Comparison of ENCODE assay signal across 35 cellular contexts in genomic region chr15:48667701-48668100, GRCh38. TPM values are rescaled to one million over a fixed set of nuclear protein-coding genes. Genes with fewer than 3 reads are reported as not detected.
DNase-seq lines count a peak whose midpoint lies in the region; ATAC-seq, FAIRE-seq and TF ChIP-seq lines count a peak whose summit lies in the region.
"Had no signal": no experiment of that assay in that cellular context is flagged by ENCODE, and none has a peak within 500 bp of the region (broad histone marks: within the 10 kb centered on the region; RNA-seq: fewer than 3 reads in every experiment).

No MANE protein-coding gene starts in this region.

- H3K36me3 Mint-ChIP-seq in astrocyte (ENCODE audit: low read depth, unreplicated experiment): peaks cover 2% of the 10 kb centered on the region
- H3K36me3 Mint-ChIP-seq in activated T-helper 2 cell treated with anti-CD3 and anti-CD28 coated beads, Interferon-gamma antibody, Interleukin-2, Interleukin-4, amounts not matched to agents 10 μg/mL and 5 μg/mL and 100 μg/mL, durations not matched to agents 14 hours and 24 hours and 36 hours (ENCODE audit: low read depth): no peaks in the 10 kb centered on the region
- no peaks in the 10 kb centered on the region for H3K36me3 Mint-ChIP-seq in stimulated activated naive B cell treated with anti-CD40 and anti-IgM and Interleukin-4, amounts not matched to agents 10 μg/mL and 1 μg/mL and 100 μg/mL, for 72 hours

- intact Hi-C loops in left ventricle myocardium inferior (cut with micrococcal nuclease) (no loop called here), left cardiac atrium (cut with DNase I) (no loop called here), upper lobe of right lung (cut with DNase I) (no loop called here)
- intact Hi-C loops in activated T-helper 2 cell treated with anti-CD3 and anti-CD28 coated beads, Interferon-gamma antibody, Interleukin-2, Interleukin-4, amounts not matched to agents 10 μg/mL and 5 μg/mL and 100 μg/mL, durations not matched to agents 14 hours and 24 hours and 36 hours (cut with micrococcal nuclease): no loop called here

- peak overlapping the region; percentile 53 for H3K27ac ChIP-seq in left ventricle myocardium inferior (replicated peaks)
- H3K27ac ChIP-seq in astrocyte (ENCODE audit: low read depth, low read length): peak overlapping the region; percentile 80
- H3K27ac ChIP-seq in upper lobe of right lung: no peak overlapping the region
- H3K27ac ChIP-seq: BLaER1, dorsolateral prefrontal cortex, gastrocnemius medialis, hepatocyte, HL-60, lower lobe of right lung, right lobe of liver, RWPE1, WERI-Rb-1 had no signal

- ATAC-seq in left cardiac atrium (no peak), upper lobe of right lung (no peak)
- ATAC-seq in stimulated activated naive B cell treated with anti-CD40 and anti-IgM and Interleukin-4, amounts not matched to agents 10 μg/mL and 1 μg/mL and 100 μg/mL, for 72 hours (replicated peaks): no peak
- ATAC-seq: gastrocnemius medialis; lower lobe of right lung; mucosa of descending colon; right lobe of liver; stimulated activated naive CD8-positive, alpha-beta T cell treated with anti-CD3 and anti-CD28 coated beads, Interleukin-15, amount 100 ng/mL, for 72 hours had no signal

- H3K9me3 ChIP-seq in left ventricle myocardium inferior (replicated peaks) (no peaks in the 10 kb centered on the region), astrocyte (ENCODE audit: insufficient read depth, low read depth, low read length) (no peaks in the 10 kb centered on the region), upper lobe of right lung (no peaks in the 10 kb centered on the region)
- H3K9me3 ChIP-seq: BLaER1, gastrocnemius medialis, HAP-1, lower lobe of right lung, mucosa of descending colon, right lobe of liver had no signal

- H3K27me3 Mint-ChIP-seq in astrocyte (ENCODE audit: low read depth, unreplicated experiment): no peaks in the 10 kb centered on the region
- no peaks in the 10 kb centered on the region for H3K27me3 Mint-ChIP-seq in activated T-helper 2 cell treated with anti-CD3 and anti-CD28 coated beads, Interferon-gamma antibody, Interleukin-2, Interleukin-4, amounts not matched to agents 10 μg/mL and 5 μg/mL and 100 μg/mL, durations not matched to agents 14 hours and 24 hours and 36 hours (ENCODE audit: low read depth)
- peaks cover 0 to 5% of the 10 kb centered on the region in 2 donors for H3K27me3 Mint-ChIP-seq in stimulated activated naive B cell treated with anti-CD40 and anti-IgM and Interleukin-4, amounts not matched to agents 10 μg/mL and 1 μg/mL and 100 μg/mL, for 72 hours

- no peak for DNase-seq in left ventricle myocardium inferior
- no peak for DNase-seq in left cardiac atrium
- DNase-seq in astrocyte (ENCODE audit: low read depth): peak; percentile 66
- peak; percentile 56 for DNase-seq in fibroblast of pulmonary artery (ENCODE audit: low read depth)
- DNase-seq in RCC 7860 (ENCODE audit: low spot score): no peak
- no peak for DNase-seq in activated T-helper 2 cell treated with anti-CD3 and anti-CD28 coated beads, Interferon-gamma antibody, Interleukin-2, Interleukin-4, amounts not matched to agents 10 μg/mL and 5 μg/mL and 100 μg/mL, durations not matched to agents 14 hours and 24 hours and 36 hours (ENCODE audit: low spot score)
- no peak for DNase-seq in upper lobe of right lung
- no peak for DNase-seq in stimulated activated naive B cell treated with anti-CD40 and anti-IgM and Interleukin-4, amounts not matched to agents 10 μg/mL and 1 μg/mL and 100 μg/mL, for 72 hours
- DNase-seq: 8988T; activated CD4-positive, alpha-beta T cell treated with anti-CD3 and anti-CD28 coated beads, Interleukin-2, amount 10 ng/mL, durations not matched to agents 24 days and 14 days; activated naive CD4-positive, alpha-beta T cell treated with Interleukin-2 at 50 U/mL for 16 hours; activated T-cell treated with anti-CD3 and anti-CD28 coated beads, Interleukin-2, amount 50 U/mL, for 48 hours; amniotic stem cell; central memory CD4-positive, alpha-beta T cell; COR-L47; DMS79; dorsolateral prefrontal cortex; gastrocnemius medialis; Kasumi-1; lower lobe of right lung; mucosa of descending colon; NCI-H1105 treated with DMSO at 0.1 percent for 48 hours; NCI-H2029 treated with DMSO at 0.1 percent for 48 hours; NCI-H345; NCI-H774; right lobe of liver; stimulated activated naive CD8-positive, alpha-beta T cell treated with anti-CD3 and anti-CD28 coated beads, Interleukin-15, amount 100 ng/mL, for 72 hours; WERI-Rb-1 had no signal

- H3K36me3 ChIP-seq in left ventricle myocardium inferior (no peaks in the 10 kb centered on the region), astrocyte (ENCODE audit: insufficient read depth, low read length) (no peaks in the 10 kb centered on the region), upper lobe of right lung (no peaks in the 10 kb centered on the region)
- H3K36me3 ChIP-seq: BLaER1, gastrocnemius medialis, HAP-1, lower lobe of right lung, right lobe of liver, WERI-Rb-1 had no signal

- no peak overlapping the region for H2AFZ ChIP-seq in astrocyte (ENCODE audit: low read depth, low read length)
- H2AFZ ChIP-seq: hepatocyte had no signal

- no peaks in the 10 kb centered on the region for H4K20me1 ChIP-seq in astrocyte (ENCODE audit: insufficient read depth, low read length)
- H4K20me1 ChIP-seq: BLaER1 had no signal

- no peak overlapping the region for H3K4me3 Mint-ChIP-seq in astrocyte (ENCODE audit: unreplicated experiment)
- H3K4me3 Mint-ChIP-seq in activated T-helper 2 cell treated with anti-CD3 and anti-CD28 coated beads, Interferon-gamma antibody, Interleukin-2, Interleukin-4, amounts not matched to agents 10 μg/mL and 5 μg/mL and 100 μg/mL, durations not matched to agents 14 hours and 24 hours and 36 hours (ENCODE audit: low read depth): no peak overlapping the region
- no peak overlapping the region for H3K4me3 Mint-ChIP-seq in stimulated activated naive B cell treated with anti-CD40 and anti-IgM and Interleukin-4, amounts not matched to agents 10 μg/mL and 1 μg/mL and 100 μg/mL, for 72 hours
- H3K4me3 Mint-ChIP-seq: activated CD4-positive, alpha-beta T cell treated with anti-CD3 and anti-CD28 coated beads, Interleukin-2, amount 10 ng/mL, durations not matched to agents 24 days and 14 days; stimulated activated naive CD8-positive, alpha-beta T cell treated with anti-CD3 and anti-CD28 coated beads, Interleukin-15, amount 100 ng/mL, for 72 hours; T-helper 2 cell treated with Interferon-gamma antibody and Interleukin-4, amounts not matched to agents 5 μg/mL and 100 μg/mL, for 36 hours had no signal

- no peaks in the 10 kb centered on the region for H3K27me3 ChIP-seq in left ventricle myocardium inferior (ENCODE audit: low read depth)
- no peaks in the 10 kb centered on the region for H3K27me3 ChIP-seq in astrocyte (ENCODE audit: insufficient read depth, low read length)
- H3K27me3 ChIP-seq in upper lobe of right lung: no peaks in the 10 kb centered on the region
- H3K27me3 ChIP-seq: BLaER1, dorsolateral prefrontal cortex, gastrocnemius medialis, hepatocyte, right lobe of liver had no signal

- H3K9me3 Mint-ChIP-seq in astrocyte (ENCODE audit: unreplicated experiment): peaks cover 3% of the 10 kb centered on the region
- no peaks in the 10 kb centered on the region for H3K9me3 Mint-ChIP-seq in activated T-helper 2 cell treated with anti-CD3 and anti-CD28 coated beads, Interferon-gamma antibody, Interleukin-2, Interleukin-4, amounts not matched to agents 10 μg/mL and 5 μg/mL and 100 μg/mL, durations not matched to agents 14 hours and 24 hours and 36 hours
- H3K9me3 Mint-ChIP-seq in stimulated activated naive B cell treated with anti-CD40 and anti-IgM and Interleukin-4, amounts not matched to agents 10 μg/mL and 1 μg/mL and 100 μg/mL, for 72 hours: no peaks in the 10 kb centered on the region
- H3K9me3 Mint-ChIP-seq: stimulated activated naive CD8-positive, alpha-beta T cell treated with anti-CD3 and anti-CD28 coated beads, Interleukin-15, amount 100 ng/mL, for 72 hours; T-helper 2 cell treated with Interferon-gamma antibody and Interleukin-4, amounts not matched to agents 5 μg/mL and 100 μg/mL, for 36 hours had no signal

- H3K4me3 ChIP-seq in left ventricle myocardium inferior (no peak overlapping the region), astrocyte (ENCODE audit: insufficient read depth, low read depth, low read length) (no peak overlapping the region), fibroblast of pulmonary artery (replicated peaks; ENCODE audit: low read depth, low read length) (no peak overlapping the region), upper lobe of right lung (no peak overlapping the region)
- H3K4me3 ChIP-seq: BLaER1, dorsolateral prefrontal cortex, gastrocnemius medialis, HAP-1, hepatocyte, lower lobe of right lung, mucosa of descending colon, right lobe of liver had no signal

- H3K4me2 ChIP-seq in astrocyte (ENCODE audit: low read length): peak overlapping the region; percentile 49
- H3K4me2 ChIP-seq: BLaER1, hepatocyte had no signal

- peaks cover 3% of the 10 kb centered on the region for H3K4me1 Mint-ChIP-seq in astrocyte (ENCODE audit: low read depth, unreplicated experiment)
- H3K4me1 Mint-ChIP-seq in activated T-helper 2 cell treated with anti-CD3 and anti-CD28 coated beads, Interferon-gamma antibody, Interleukin-2, Interleukin-4, amounts not matched to agents 10 μg/mL and 5 μg/mL and 100 μg/mL, durations not matched to agents 14 hours and 24 hours and 36 hours (ENCODE audit: low read depth): no peaks in the 10 kb centered on the region
- no peaks in the 10 kb centered on the region for H3K4me1 Mint-ChIP-seq in stimulated activated naive B cell treated with anti-CD40 and anti-IgM and Interleukin-4, amounts not matched to agents 10 μg/mL and 1 μg/mL and 100 μg/mL, for 72 hours
- H3K4me1 Mint-ChIP-seq: activated CD4-positive, alpha-beta T cell treated with anti-CD3 and anti-CD28 coated beads, Interleukin-2, amount 10 ng/mL, durations not matched to agents 24 days and 14 days; stimulated activated naive CD8-positive, alpha-beta T cell treated with anti-CD3 and anti-CD28 coated beads, Interleukin-15, amount 100 ng/mL, for 72 hours had no signal

- no peak overlapping the region for H3K27ac Mint-ChIP-seq in astrocyte (ENCODE audit: unreplicated experiment)
- no peak overlapping the region for H3K27ac Mint-ChIP-seq in activated T-helper 2 cell treated with anti-CD3 and anti-CD28 coated beads, Interferon-gamma antibody, Interleukin-2, Interleukin-4, amounts not matched to agents 10 μg/mL and 5 μg/mL and 100 μg/mL, durations not matched to agents 14 hours and 24 hours and 36 hours
- no peak overlapping the region for H3K27ac Mint-ChIP-seq in stimulated activated naive B cell treated with anti-CD40 and anti-IgM and Interleukin-4, amounts not matched to agents 10 μg/mL and 1 μg/mL and 100 μg/mL, for 72 hours
- H3K27ac Mint-ChIP-seq: activated CD4-positive, alpha-beta T cell treated with anti-CD3 and anti-CD28 coated beads, Interleukin-2, amount 10 ng/mL, durations not matched to agents 24 days and 14 days; stimulated activated naive CD8-positive, alpha-beta T cell treated with anti-CD3 and anti-CD28 coated beads, Interleukin-15, amount 100 ng/mL, for 72 hours; T-helper 2 cell treated with Interferon-gamma antibody and Interleukin-4, amounts not matched to agents 5 μg/mL and 100 μg/mL, for 36 hours had no signal

- peak overlapping the region; percentile 53 for H3K9ac ChIP-seq in astrocyte (ENCODE audit: low read length)
- H3K9ac ChIP-seq: BLaER1 had no signal

- peak; percentile 89 for FAIRE-seq in astrocyte (lab: Jason Lieb, UNC)
- no peak for FAIRE-seq in RCC 7860 (lab: Jason Lieb, UNC)
- FAIRE-seq: islet of Langerhans had no signal

- TF ChIP-seq CTCF in left ventricle myocardium inferior (IDR thresholded peaks at IDR 0.05; ENCODE audit: borderline replicate concordance): no peak
- TF ChIP-seq CTCF in astrocyte (IDR thresholded peaks at IDR 0.05; ENCODE audit: insufficient read depth, low read depth, low read length): no peak
- TF ChIP-seq CTCF in fibroblast of pulmonary artery (IDR thresholded peaks at IDR 0.05; ENCODE audit: low read length, missing control alignments): no peak
- no peak for TF ChIP-seq CTCF in upper lobe of right lung (IDR thresholded peaks at IDR 0.05)

- H3K4me1 ChIP-seq in left ventricle myocardium inferior: no peaks in the 10 kb centered on the region
- peaks cover 29% of the 10 kb centered on the region for H3K4me1 ChIP-seq in astrocyte (ENCODE audit: insufficient read depth, low read length)
- no peaks in the 10 kb centered on the region for H3K4me1 ChIP-seq in upper lobe of right lung
- H3K4me1 ChIP-seq: BLaER1, gastrocnemius medialis, HAP-1, lower lobe of right lung, right lobe of liver had no signal

- no peaks in the 10 kb centered on the region for H3K79me2 ChIP-seq in astrocyte (ENCODE audit: insufficient read depth, low read length)
- H3K79me2 ChIP-seq: hepatocyte had no signal

RNA-seq across cellular contexts. Expression of gene FBN1, which starts 22.2 kb away (rescaled TPM):
- total RNA-seq in left ventricle myocardium inferior (45.5 TPM), left cardiac atrium (100 to 1,000 TPM; 105 to 110 TPM), astrocyte (210 and 298 TPM in 2 replicates), upper lobe of right lung (46.9 TPM)
- total RNA-seq in activated T-helper 2 cell treated with anti-CD3 and anti-CD28 coated beads, Interferon-gamma antibody, Interleukin-2, Interleukin-4, amounts not matched to agents 10 μg/mL and 5 μg/mL and 100 μg/mL, durations not matched to agents 14 hours and 24 hours and 36 hours: 0.80 and 1.2 TPM in 2 replicates

Comparison
In these comparisons a context has a peak if more than half of its experiments do, and no peak if none do; other contexts are left out.
1. DNase-seq: peak in astrocyte (single experiment) and fibroblast of pulmonary artery (single experiment); none in left ventricle myocardium inferior (single experiment), left cardiac atrium (single experiment), RCC 7860 (single experiment), activated T-helper 2 cell treated with anti-CD3 and anti-CD28 coated beads, Interferon-gamma antibody, Interleukin-2, Interleukin-4, amounts not matched to agents 10 μg/mL and 5 μg/mL and 100 μg/mL, durations not matched to agents 14 hours and 24 hours and 36 hours (single experiment), upper lobe of right lung (single experiment) and stimulated activated naive B cell treated with anti-CD40 and anti-IgM and Interleukin-4, amounts not matched to agents 10 μg/mL and 1 μg/mL and 100 μg/mL, for 72 hours (single experiment).
2. RNA of gene FBN1, which starts 22.2 kb away (total RNA-seq): 210 to 298 TPM in astrocyte, 105 to 110 TPM in left cardiac atrium, 46.9 TPM in upper lobe of right lung (single experiment) and 45.5 TPM in left ventricle myocardium inferior (single experiment); 0.80 to 1.2 TPM in activated T-helper 2 cell treated with anti-CD3 and anti-CD28 coated beads, Interferon-gamma antibody, Interleukin-2, Interleukin-4, amounts not matched to agents 10 μg/mL and 5 μg/mL and 100 μg/mL, durations not matched to agents 14 hours and 24 hours and 36 hours; every median in the first group is over 10 times any median in the second.